In genomic region chr10:24382596-24382978, GRCh38 we compare ENCODE assay signal across 14 cellular contexts.
DNase-seq lines count a peak whose midpoint lies in the region; ATAC-seq and TF ChIP-seq lines count a peak whose summit lies in the region.
"Had no signal": no experiment of that assay in that cellular context is flagged by ENCODE, and none has a peak within 500 bp of the region (broad histone marks: within the 10 kb centered on the region; RNA-seq: fewer than 3 reads in every experiment).

No MANE protein-coding gene starts in this region.

- no peak for TF ChIP-seq POLR2A in heart left ventricle (IDR thresholded peaks at IDR 0.05)

- 55 to 71% (median 66%) methylated on average over 3 of the region's 3 CpGs for WGBS in heart left ventricle, 4 donors

- peaks cover 0 to 19% (median 0%) of the 10 kb centered on the region in 9 donors for H3K36me3 ChIP-seq in heart left ventricle
- H3K36me3 ChIP-seq: ovary had no signal

- peak overlapping the region; percentile 89 for H3K27ac Mint-ChIP-seq in endothelial cell (ENCODE audit: unreplicated experiment)
- H3K27ac Mint-ChIP-seq in stimulated activated naive CD8-positive, alpha-beta T cell treated with anti-CD3 and anti-CD28 coated beads, Interleukin-15, amount 100 ng/mL, for 72 hours = no peak overlapping the region
- H3K27ac Mint-ChIP-seq: immature natural killer cell had no signal

- H3K4me3 Mint-ChIP-seq in endothelial cell (ENCODE audit: unreplicated experiment) = no peak overlapping the region
- H3K4me3 Mint-ChIP-seq in stimulated activated naive CD8-positive, alpha-beta T cell treated with anti-CD3 and anti-CD28 coated beads, Interleukin-15, amount 100 ng/mL, for 72 hours = peak overlapping the region in 1 of 2 donors; percentile 21
- H3K4me3 Mint-ChIP-seq: immature natural killer cell had no signal

- peaks cover 0 to 41% (median 24%) of the 10 kb centered on the region in 12 donors for H3K4me1 ChIP-seq in heart left ventricle

- peak overlapping the region in 8 of 12 donors; percentile 38 to 78 (median 70) for H3K27ac ChIP-seq in heart left ventricle
- H3K27ac ChIP-seq: C4-2B, ovary had no signal

- no peak for ATAC-seq in heart left ventricle
- no peak for ATAC-seq in Right ventricle myocardium superior (ENCODE audit: poor library complexity)
- peak; percentile 19 for ATAC-seq in HG03442 (IDR thresholded peaks at IDR 0.05; ENCODE audit: unreplicated experiment)
- ATAC-seq in stimulated activated naive CD8-positive, alpha-beta T cell treated with anti-CD3 and anti-CD28 coated beads, Interleukin-15, amount 100 ng/mL, for 72 hours = peak; percentile 60
- no peak for ATAC-seq in HG02840 (IDR thresholded peaks at IDR 0.05; ENCODE audit: low FRiP score, unreplicated experiment)

- TF ChIP-seq CTCF in heart left ventricle (IDR thresholded peaks at IDR 0.05) (no peak), endothelial cell (IDR thresholded peaks at IDR 0.05; ENCODE audit: unreplicated experiment) (no peak)

- intact Hi-C loops in heart left ventricle (cut with DNase I) (loop anchor here in 2 of 10 donors (10.0 kb wide), 2 partner anchors 122 to 132 kb away; no protein-coding TSS in a partner anchor), Right ventricle myocardium superior (cut with DNase I) (loop anchor here (10.0 kb wide), 1 partner anchor 82 kb away; no protein-coding TSS in a partner anchor)

- DNase-seq in heart left ventricle (no peak), Right ventricle myocardium superior (no peak), endothelial cell (ENCODE audit: low spot score) (no peak), NCI-H187 (lab: John Stamatoyannopoulos, UW) (no peak), NCI-H748 (lab: John Stamatoyannopoulos, UW; ENCODE audit: unreplicated experiment) (no peak)
- peak in 1 of 2 donors; percentile 30 for DNase-seq in stimulated activated naive CD8-positive, alpha-beta T cell treated with anti-CD3 and anti-CD28 coated beads, Interleukin-15, amount 100 ng/mL, for 72 hours
- DNase-seq: GOT3, immature natural killer cell, IMR-90 had no signal

- no peaks in the 10 kb centered on the region for H3K9me3 Mint-ChIP-seq in endothelial cell (ENCODE audit: unreplicated experiment)
- H3K9me3 Mint-ChIP-seq in stimulated activated naive CD8-positive, alpha-beta T cell treated with anti-CD3 and anti-CD28 coated beads, Interleukin-15, amount 100 ng/mL, for 72 hours = no peaks in the 10 kb centered on the region
- H3K9me3 Mint-ChIP-seq: activated T-helper 2 cell treated with anti-CD3 and anti-CD28 coated beads, Interferon-gamma antibody, Interleukin-2, Interleukin-4, amounts not matched to agents 10 μg/mL and 5 μg/mL and 100 μg/mL, durations not matched to agents 14 hours and 24 hours and 36 hours had no signal

- no peaks in the 10 kb centered on the region for H3K9me3 ChIP-seq in heart left ventricle
- H3K9me3 ChIP-seq: ovary had no signal

- H3K36me3 Mint-ChIP-seq in endothelial cell (ENCODE audit: low read depth, unreplicated experiment) = peaks cover 9% of the 10 kb centered on the region
- H3K36me3 Mint-ChIP-seq: immature natural killer cell had no signal

- peaks cover 48% of the 10 kb centered on the region for H3K4me1 Mint-ChIP-seq in endothelial cell (ENCODE audit: unreplicated experiment)
- H3K4me1 Mint-ChIP-seq in stimulated activated naive CD8-positive, alpha-beta T cell treated with anti-CD3 and anti-CD28 coated beads, Interleukin-15, amount 100 ng/mL, for 72 hours = peaks cover 26% of the 10 kb centered on the region
- H3K4me1 Mint-ChIP-seq: immature natural killer cell had no signal

- H3K27me3 ChIP-seq in heart left ventricle = no peaks in the 10 kb centered on the region
- H3K27me3 ChIP-seq: ovary had no signal

- peaks cover 8% of the 10 kb centered on the region for H3K27me3 Mint-ChIP-seq in endothelial cell (ENCODE audit: unreplicated experiment)
- peaks cover 37% of the 10 kb centered on the region for H3K27me3 Mint-ChIP-seq in stimulated activated naive CD8-positive, alpha-beta T cell treated with anti-CD3 and anti-CD28 coated beads, Interleukin-15, amount 100 ng/mL, for 72 hours

- no peak overlapping the region for H3K4me3 ChIP-seq in heart left ventricle
- H3K4me3 ChIP-seq: ovary had no signal

Comparison
In these comparisons a context has a peak if more than half of its experiments do, and no peak if none do; other contexts are left out.
1. ATAC-seq: peak in HG03442 (single experiment) and stimulated activated naive CD8-positive, alpha-beta T cell treated with anti-CD3 and anti-CD28 coated beads, Interleukin-15, amount 100 ng/mL, for 72 hours (single experiment); none in heart left ventricle (0 of 4), Right ventricle myocardium superior (single experiment) and HG02840 (single experiment).